ENCODE assay signal across 1 cellular context in the genomic region with DNA sequence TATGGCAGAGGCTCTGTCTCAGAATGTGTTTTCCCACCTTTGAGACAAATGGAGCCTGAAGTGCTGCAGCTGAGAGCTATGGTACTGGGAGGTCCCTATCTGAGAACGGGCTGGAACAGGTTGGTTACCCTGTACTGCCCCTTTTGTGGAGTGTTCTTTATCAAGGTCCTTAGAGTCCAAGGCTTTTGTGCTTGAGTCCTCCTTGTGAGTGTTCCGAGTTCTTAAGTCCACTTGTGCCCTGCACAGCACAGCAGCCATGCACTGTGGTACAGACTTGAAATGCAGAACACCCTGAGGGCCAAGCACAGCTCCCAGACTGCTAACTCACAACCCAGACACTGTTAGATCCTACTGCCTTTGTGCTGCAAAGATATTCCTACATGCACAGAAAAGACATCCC.
TF ChIP-seq lines count a peak whose summit lies in the region.

No MANE protein-coding gene starts in this region.

TF ChIP-seq in WTC11, 78 proteins besides CTCF, POLR2A, EP300 and RAD21 (continued from another document):
- TF ChIP-seq, protein P1, sequence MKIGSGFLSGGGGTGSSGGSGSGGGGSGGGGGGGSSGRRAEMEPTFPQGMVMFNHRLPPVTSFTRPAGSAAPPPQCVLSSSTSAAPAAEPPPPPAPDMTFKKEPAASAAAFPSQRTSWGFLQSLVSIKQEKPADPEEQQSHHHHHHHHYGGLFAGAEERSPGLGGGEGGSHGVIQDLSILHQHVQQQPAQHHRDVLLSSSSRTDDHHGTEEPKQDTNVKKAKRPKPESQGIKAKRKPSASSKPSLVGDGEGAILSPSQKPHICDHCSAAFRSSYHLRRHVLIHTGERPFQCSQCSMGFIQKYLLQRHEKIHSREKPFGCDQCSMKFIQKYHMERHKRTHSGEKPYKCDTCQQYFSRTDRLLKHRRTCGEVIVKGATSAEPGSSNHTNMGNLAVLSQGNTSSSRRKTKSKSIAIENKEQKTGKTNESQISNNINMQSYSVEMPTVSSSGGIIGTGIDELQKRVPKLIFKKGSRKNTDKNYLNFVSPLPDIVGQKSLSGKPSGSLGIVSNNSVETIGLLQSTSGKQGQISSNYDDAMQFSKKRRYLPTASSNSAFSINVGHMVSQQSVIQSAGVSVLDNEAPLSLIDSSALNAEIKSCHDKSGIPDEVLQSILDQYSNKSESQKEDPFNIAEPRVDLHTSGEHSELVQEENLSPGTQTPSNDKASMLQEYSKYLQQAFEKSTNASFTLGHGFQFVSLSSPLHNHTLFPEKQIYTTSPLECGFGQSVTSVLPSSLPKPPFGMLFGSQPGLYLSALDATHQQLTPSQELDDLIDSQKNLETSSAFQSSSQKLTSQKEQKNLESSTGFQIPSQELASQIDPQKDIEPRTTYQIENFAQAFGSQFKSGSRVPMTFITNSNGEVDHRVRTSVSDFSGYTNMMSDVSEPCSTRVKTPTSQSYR (CRISPR knock-in tag; IDR thresholded peaks at IDR 0.05): no peak
